7 cellular contexts compared by ENCODE assay signal in the genomic region with DNA sequence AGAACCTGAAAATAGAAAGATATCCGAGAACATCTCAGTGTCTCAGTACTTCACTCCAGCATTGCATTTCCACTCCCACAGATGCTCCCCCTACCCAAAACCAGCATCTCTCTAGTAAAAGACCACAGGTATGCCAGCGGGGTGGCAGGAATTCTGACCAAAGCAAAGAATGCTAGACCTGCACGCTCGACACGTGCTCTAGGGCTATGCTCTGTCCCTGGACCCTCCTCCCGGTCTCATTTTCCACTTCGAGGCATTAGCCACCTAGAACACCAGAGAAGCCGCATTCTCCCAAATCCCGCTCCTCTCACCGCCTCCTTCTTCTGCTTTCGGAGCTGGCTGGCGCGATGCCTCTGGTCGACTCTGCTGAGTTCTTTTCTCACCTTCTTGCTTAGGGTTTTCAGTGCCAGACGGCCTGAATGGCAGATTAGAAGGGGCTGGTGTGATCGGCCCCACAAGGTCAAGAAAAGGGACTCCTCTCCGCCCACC. TPM values are rescaled to one million over a fixed set of nuclear protein-coding genes. Genes with fewer than 3 reads are reported as not detected.
A peak's percentile ranks its signal among the peaks of the same experiment; 100 is the strongest.
DNase-seq lines count a peak whose midpoint lies in the region; ATAC-seq, FAIRE-seq and TF ChIP-seq lines count a peak whose summit lies in the region.

No MANE protein-coding gene starts in this region.

- peaks cover 0 to 39% (median 0%) of the 10 kb centered on the region in 3 donors for H3K36me3 ChIP-seq in Peyer's patch
- H3K36me3 ChIP-seq in fibroblast of lung (ENCODE audit: control insufficient read depth, insufficient read depth, low read length): peaks cover 16% of the 10 kb centered on the region
- peaks cover 21% of the 10 kb centered on the region for H3K36me3 ChIP-seq in neutrophil

- peak overlapping the region; percentile 98 for H3K4me2 ChIP-seq in fibroblast of lung (ENCODE audit: extremely low read depth, insufficient read depth, low read length)

- no peak for TF ChIP-seq POLR2A in Peyer's patch (IDR thresholded peaks at IDR 0.05)

- peak; percentile 9 for FAIRE-seq in GM18507 (lab: Jason Lieb, UNC)

- H2AFZ ChIP-seq in fibroblast of lung (ENCODE audit: low read length): peak overlapping the region; percentile 61

- H4K20me1 ChIP-seq in fibroblast of lung (ENCODE audit: control insufficient read depth, extremely low read depth, insufficient read depth, low read length): no peaks in the 10 kb centered on the region

- TF ChIP-seq CTCF in Peyer's patch (IDR thresholded peaks at IDR 0.05) (no peak), fibroblast of lung (conservative IDR thresholded peaks at IDR 0.05 in 1 of 2, IDR thresholded peaks at IDR 0.05 in 1 of 2; ENCODE audit: low read depth in 1 of 2, low read length in 2 of 2) (no peak), neutrophil (IDR thresholded peaks at IDR 0.05) (no peak)

- DNase-seq in GM18507 (ENCODE audit: extremely low spot score, insufficient read length, low read depth) (no peak), Peyer's patch (no peak), fibroblast of lung (ENCODE audit: low read depth in 2 of 2) (peak in 1 of 2 donors; percentile 36), NCI-H345 treated with DMSO at 0.1 percent for 48 hours (lab: John Stamatoyannopoulos, UW; ENCODE audit: unreplicated experiment) (no peak), middle frontal gyrus (ENCODE audit: extremely low spot score, low spot score) (no peak)

- H3K4me1 ChIP-seq in Peyer's patch (peaks cover 0 to 17% (median 6%) of the 10 kb centered on the region in 4 donors), fibroblast of lung (ENCODE audit: control insufficient read depth, extremely low read depth, insufficient read depth, low read length) (peaks cover 13% of the 10 kb centered on the region), neutrophil (ENCODE audit: control insufficient read depth in 1 of 2, insufficient read depth in 1 of 2, low read depth in 1 of 2, low read length in 1 of 2) (peaks cover 19 to 21% of the 10 kb centered on the region in 2 experiments)

- H3K27ac ChIP-seq in Peyer's patch (peak overlapping the region; percentile 80 to 88 (median 85)), fibroblast of lung (ENCODE audit: insufficient read depth, low read length) (peak overlapping the region; percentile 61), neutrophil (peak overlapping the region; percentile 83)

- H3K4me3 ChIP-seq in Peyer's patch: peak overlapping the region; percentile 85 to 97 (median 96)
- peak overlapping the region; percentile 60 to 96 (median 93) for H3K4me3 ChIP-seq in fibroblast of lung (replicated peaks in 1 of 4; ENCODE audit: control extremely low read depth in 1 of 4, insufficient read depth in 1 of 4, low read depth in 3 of 4, low read length in 4 of 4)
- H3K4me3 ChIP-seq in neutrophil (ENCODE audit: low read depth in 1 of 2, low read length in 1 of 2): peak overlapping the region; percentile 84 to 94

- H3K79me2 ChIP-seq in fibroblast of lung (ENCODE audit: control insufficient read depth, insufficient read depth, low read length): peaks cover 29% of the 10 kb centered on the region

- no peak for ATAC-seq in activated CD4-positive, CD25-positive, alpha-beta regulatory T cell treated with anti-CD3 and anti-CD28 coated beads, Interleukin-2, amount 50 U/mL, for 24 hours

- no peaks in the 10 kb centered on the region for H3K9me3 ChIP-seq in Peyer's patch
- no peaks in the 10 kb centered on the region for H3K9me3 ChIP-seq in fibroblast of lung (ENCODE audit: control insufficient read depth, insufficient read depth, low read depth, low read length)
- no peaks in the 10 kb centered on the region for H3K9me3 ChIP-seq in neutrophil

- H3K27me3 ChIP-seq in Peyer's patch: no peaks in the 10 kb centered on the region
- H3K27me3 ChIP-seq in fibroblast of lung (ENCODE audit: control insufficient read depth, insufficient read depth, low read length): no peaks in the 10 kb centered on the region
- no peaks in the 10 kb centered on the region for H3K27me3 ChIP-seq in neutrophil

- peak overlapping the region; percentile 63 for H3K9ac ChIP-seq in fibroblast of lung (ENCODE audit: insufficient read depth, low read length)

RNA-seq across cellular contexts. Expression of a gene that starts 0.5 kb away (rescaled TPM):
- total RNA-seq in Peyer's patch (10 to 100 TPM in 3 of 4 donors, 1 to 10 TPM in 1; 5.6 to 87.5 (median 28.6) TPM), fibroblast of lung (42.4 and 47.3 TPM in 2 replicates)
- polyA plus RNA-seq in fibroblast of lung: 13.7 and 16.9 TPM in 2 replicates
- polyA plus RNA-seq in fibroblast of lung (2012): 23.3 and 32.1 TPM in 2 replicates
- polyA minus RNA-seq in fibroblast of lung (ENCODE audit: low replicate concordance): 19.0 and 50.4 TPM in 2 replicates

RNA-seq across cellular contexts. Expression of a gene that starts 1.5 kb away (rescaled TPM):
- total RNA-seq in Peyer's patch (100 to 1,000 TPM in 3 of 4 donors, 10 to 100 TPM in 1; 48.5 to 151 (median 113) TPM), fibroblast of lung (25.7 and 31.5 TPM in 2 replicates)
- polyA plus RNA-seq in fibroblast of lung: 16.2 and 23.4 TPM in 2 replicates
- 17.2 and 26.4 TPM in 2 replicates for polyA plus RNA-seq in fibroblast of lung (2012)
- polyA minus RNA-seq in fibroblast of lung (ENCODE audit: low replicate concordance): 59.4 and 98.2 TPM in 2 replicates

RNA-seq across cellular contexts. Expression of a gene that starts 32.0 kb away (rescaled TPM):
- 10 to 100 TPM in 1 of 4 donors, 1 to 10 TPM in 3; 2.1 to 27.2 (median 5.5) TPM for total RNA-seq in Peyer's patch
- 14.1 and 15.0 TPM in 2 replicates for total RNA-seq in fibroblast of lung
- 22.3 and 26.0 TPM in 2 replicates for polyA plus RNA-seq in fibroblast of lung
- polyA plus RNA-seq in fibroblast of lung (2012): 19.9 and 24.1 TPM in 2 replicates
- 7.9 and 14.3 TPM in 2 replicates for polyA minus RNA-seq in fibroblast of lung (ENCODE audit: low replicate concordance)

RNA-seq across cellular contexts. Expression of a gene that starts 32.2 kb away (rescaled TPM):
- total RNA-seq in Peyer's patch (100 to 1,000 TPM in 1 of 4 donors, 10 to 100 TPM in 3; 33.3 to 139 (median 67.4) TPM), fibroblast of lung (25.7 and 29.9 TPM in 2 replicates)
- polyA plus RNA-seq in fibroblast of lung: 14.7 and 15.5 TPM in 2 replicates
- 29.6 and 34.2 TPM in 2 replicates for polyA plus RNA-seq in fibroblast of lung (2012)
- 296 and 346 TPM in 2 replicates for polyA minus RNA-seq in fibroblast of lung (ENCODE audit: low replicate concordance)
